20 cellular contexts compared by ENCODE assay signal in the genomic region with DNA sequence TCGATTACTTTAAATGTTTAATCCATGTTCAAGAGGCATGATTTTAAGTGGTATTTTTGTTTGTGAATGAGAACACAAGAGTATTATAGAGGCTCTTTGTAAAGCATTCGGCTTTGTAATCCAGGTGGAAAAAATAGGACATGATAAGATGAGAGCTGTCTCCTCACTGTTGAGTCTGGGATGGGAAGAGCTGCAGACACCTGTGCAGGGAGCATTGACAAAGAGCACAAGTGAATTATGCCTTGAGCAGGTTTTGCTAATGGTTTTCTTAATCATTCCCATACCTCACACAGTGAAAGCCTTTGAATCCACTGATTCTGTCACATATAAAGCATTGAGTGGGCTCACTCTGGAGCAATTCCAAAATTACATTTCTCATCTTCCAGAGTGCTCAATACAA. TPM values are rescaled to one million over a fixed set of nuclear protein-coding genes. Genes with fewer than 3 reads are reported as not detected.
"Had no signal": no experiment of that assay in that cellular context is flagged by ENCODE, and none has a peak within 500 bp of the region (broad histone marks: within the 10 kb centered on the region; RNA-seq: fewer than 3 reads in every experiment).

No MANE protein-coding gene starts in this region.

- H3K4me1 ChIP-seq: body of pancreas, foreskin keratinocyte had no signal

- H3K27me3 ChIP-seq: body of pancreas, upper lobe of left lung had no signal

- H3K4me3 Mint-ChIP-seq: activated CD4-positive, alpha-beta memory T cell treated with anti-CD3 and anti-CD28 coated beads for 36 hours; activated naive CD8-positive, alpha-beta T cell treated with anti-CD3 and anti-CD28 coated beads, Interleukin-2, amount 10 ng/mL, durations not matched to agents 7 days and 5 days; activated T-helper 17 cell treated with anti-CD3 and anti-CD28 coated beads, Interleukin-2, amount 50 U/mL, for 72 hours; effector memory CD8-positive, alpha-beta T cell; nephron; WTC11 had no signal

- H3K9me3 Mint-ChIP-seq: activated CD4-positive, alpha-beta memory T cell treated with anti-CD3 and anti-CD28 coated beads for 36 hours; activated naive CD8-positive, alpha-beta T cell treated with anti-CD3 and anti-CD28 coated beads, Interleukin-2, amount 10 ng/mL, durations not matched to agents 7 days and 5 days; activated T-helper 17 cell treated with anti-CD3 and anti-CD28 coated beads, Interleukin-2, amount 50 U/mL, for 72 hours; effector memory CD8-positive, alpha-beta T cell; mesothelial cell of epicardium; nephron; WTC11 had no signal

- H3K9me3 ChIP-seq: body of pancreas, upper lobe of left lung had no signal

- DNase-seq: activated CD4-positive, alpha-beta memory T cell treated with anti-CD3 and anti-CD28 coated beads for 36 hours; activated CD4-positive, alpha-beta T cell treated with anti-CD3 and anti-CD28 coated beads for 4 hours; activated naive CD4-positive, alpha-beta T cell; activated naive CD8-positive, alpha-beta T cell treated with anti-CD3 and anti-CD28 coated beads, Interleukin-2, amount 10 ng/mL, durations not matched to agents 7 days and 5 days; body of pancreas; effector memory CD8-positive, alpha-beta T cell; foreskin keratinocyte; hypothalamus; islet precursor cell; left colon; stimulated activated CD4-positive, alpha-beta T cell treated with anti-CD3 and anti-CD28 coated beads, Interleukin-2, amount 100 ng/mL, for 24 hours; stimulated activated naive CD8-positive, alpha-beta T cell treated with anti-CD3 and anti-CD28 coated beads, Interleukin-15, Interleukin-2, amounts not matched to agents 100 U/mL and 50 U/mL, for 24 hours; SW 1271; T-helper 2 cell; upper lobe of left lung had no signal

- H3K4me1 Mint-ChIP-seq: activated naive CD8-positive, alpha-beta T cell treated with anti-CD3 and anti-CD28 coated beads, Interleukin-2, amount 10 ng/mL, durations not matched to agents 7 days and 5 days; activated T-helper 17 cell treated with anti-CD3 and anti-CD28 coated beads, Interleukin-2, amount 50 U/mL, for 72 hours had no signal

- H3K36me3 Mint-ChIP-seq: activated CD4-positive, alpha-beta memory T cell treated with anti-CD3 and anti-CD28 coated beads for 36 hours; activated naive CD8-positive, alpha-beta T cell treated with anti-CD3 and anti-CD28 coated beads, Interleukin-2, amount 10 ng/mL, durations not matched to agents 7 days and 5 days; mesothelial cell of epicardium; WTC11 had no signal

- H3K27ac ChIP-seq: body of pancreas, foreskin keratinocyte had no signal

- H3K27ac Mint-ChIP-seq: activated CD4-positive, alpha-beta memory T cell treated with anti-CD3 and anti-CD28 coated beads for 36 hours; activated naive CD8-positive, alpha-beta T cell treated with anti-CD3 and anti-CD28 coated beads, Interleukin-2, amount 10 ng/mL, durations not matched to agents 7 days and 5 days; activated T-helper 17 cell treated with anti-CD3 and anti-CD28 coated beads, Interleukin-2, amount 50 U/mL, for 72 hours; effector memory CD8-positive, alpha-beta T cell; WTC11 had no signal

- H3K4me3 ChIP-seq: body of pancreas, lung, upper lobe of left lung had no signal

- H3K27me3 Mint-ChIP-seq: activated CD4-positive, alpha-beta memory T cell treated with anti-CD3 and anti-CD28 coated beads for 36 hours; activated T-helper 17 cell treated with anti-CD3 and anti-CD28 coated beads, Interleukin-2, amount 50 U/mL, for 72 hours had no signal

- H3K36me3 ChIP-seq: upper lobe of left lung had no signal

RNA-seq across cellular contexts. Expression of a gene that starts 9.6 kb away (rescaled TPM):
- total RNA-seq: foreskin keratinocyte had no signal
- polyA plus RNA-seq: foreskin keratinocyte had no signal
